34 cellular contexts compared by ENCODE assay signal in genomic region chr18:42222557-42222956, GRCh38.
"Had no signal": no experiment of that assay in that cellular context is flagged by ENCODE, and none has a peak within 500 bp of the region (broad histone marks: within the 10 kb centered on the region; RNA-seq: fewer than 3 reads in every experiment).

No MANE protein-coding gene starts in this region.

- H3K4me3 ChIP-seq: MG63 had no signal

- DNase-seq: Karpas-422, Kasumi-1, MG63, MM.1S, MV-4-11, NCI-H1048, NCI-H1092, NCI-H1092 treated with DMSO at 0.1 percent for 48 hours, NCI-H1105, NCI-H1105 treated with DMSO at 0.1 percent for 48 hours, NCI-H1417, NCI-H1417 treated with DMSO at 0.1 percent for 48 hours, NCI-H1436, NCI-H1436 treated with DMSO at 0.1 percent for 48 hours, NCI-H146, NCI-H1694, NCI-H1694 treated with DMSO at 0.1 percent for 48 hours, NCI-H187 treated with DMSO at 0.1 percent for 48 hours, NCI-H1930, NCI-H2029, NCI-H2029 treated with DMSO at 0.1 percent for 48 hours, NCI-H2081, NCI-H2081 treated with DMSO at 0.1 percent for 48 hours, NCI-H2107, NCI-H2171, NCI-H2171 treated with DMSO at 0.1 percent for 48 hours, NCI-H2227 treated with DMSO at 0.1 percent for 48 hours, NCI-H226, NCI-H345, NCI-H446, NCI-H446 treated with DMSO at 0.1 percent for 48 hours, NCI-H510A, NCI-H510A treated with DMSO at 0.1 percent for 48 hours, NCI-H524 had no signal

- H3K27me3 ChIP-seq: MG63 had no signal

- H3K9me3 ChIP-seq: MG63 had no signal

- H3K36me3 ChIP-seq: MG63 had no signal
